ENCODE assay signal across 8 cellular contexts in the genomic region with DNA sequence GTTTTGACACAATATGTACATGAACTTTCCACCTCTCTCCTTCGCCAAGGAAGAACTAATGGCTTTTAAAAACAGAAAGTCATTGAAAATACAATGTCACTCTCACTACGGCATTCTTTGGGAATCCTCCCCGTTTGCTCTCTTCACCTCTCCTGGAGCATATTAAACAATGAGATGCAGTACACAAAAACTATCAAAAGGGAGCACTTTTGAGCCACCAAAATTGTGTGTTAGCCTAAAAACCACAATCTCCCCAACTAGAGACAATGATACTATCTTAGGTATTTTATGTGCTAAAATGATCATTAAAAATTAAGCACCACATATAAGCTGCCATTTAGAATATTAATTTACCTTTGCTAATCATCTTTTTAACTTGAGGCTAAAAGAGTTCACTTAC.
A peak's percentile ranks its signal among the peaks of the same experiment; 100 is the strongest.
DNase-seq lines count a peak whose midpoint lies in the region; TF ChIP-seq lines count a peak whose summit lies in the region.

No MANE protein-coding gene starts in this region.

- no peaks in the 10 kb centered on the region for H3K27me3 ChIP-seq in liver (ENCODE audit: control insufficient read depth in 4 of 4, insufficient read depth in 4 of 4, low read length in 3 of 4)

- no peak overlapping the region for H3K9ac ChIP-seq in liver (ENCODE audit: low read depth in 1 of 2, low read length in 2 of 2)

- H3K4me1 ChIP-seq in liver (ENCODE audit: control insufficient read depth in 4 of 4, insufficient read depth in 4 of 4, low read length in 3 of 4) = no peaks in the 10 kb centered on the region

- peak; percentile 71 for DNase-seq in DMS 273 (lab: John Stamatoyannopoulos, UW; ENCODE audit: unreplicated experiment)
- DNase-seq in DMS 273 treated with DMSO at 0.1 percent for 48 hours (lab: John Stamatoyannopoulos, UW) = no peak
- peak; percentile 7 for DNase-seq in Jurkat, Clone E6-1 (ENCODE audit: low read depth, low spot score)
- peak; percentile 20 for DNase-seq in SW480 (ENCODE audit: low spot score)
- no peak for DNase-seq in stimulated activated naive CD4-positive, alpha-beta T cell (lab: John Stamatoyannopoulos, UW)
- no peak for DNase-seq in hepatic stellate cell (ENCODE audit: low spot score)
- no peak for DNase-seq in dermis blood vessel endothelial cell

- 7% methylated on average over 3 of the region's 3 CpGs for WGBS in liver

- TF ChIP-seq RAD21 in liver (IDR thresholded peaks at IDR 0.05) = peak; percentile 83 to 85

- peak; percentile 56 for TF ChIP-seq CTCF in liver (IDR thresholded peaks at IDR 0.05; ENCODE audit: low read depth, low read length, missing input control)

- no peaks in the 10 kb centered on the region for H3K9me3 ChIP-seq in liver (ENCODE audit: control insufficient read depth in 4 of 4, low read length in 3 of 4)

- H3K27ac ChIP-seq in liver (ENCODE audit: low read depth in 1 of 2, low read length in 2 of 2) = no peak overlapping the region

- H3K4me3 ChIP-seq in Jurkat, Clone E6-1 (ENCODE audit: low read length) = no peak overlapping the region
- no peak overlapping the region for H3K4me3 ChIP-seq in liver (ENCODE audit: low read depth in 1 of 3, low read length in 3 of 3)

- H3K36me3 ChIP-seq in liver (ENCODE audit: control insufficient read depth in 4 of 4, insufficient read depth in 3 of 4, low read depth in 1 of 4, low read length in 3 of 4) = no peaks in the 10 kb centered on the region

TF ChIP-seq in liver, 16 proteins besides CTCF, POLR2A, EP300 and RAD21:
- TF ChIP-seq, protein P1, sequence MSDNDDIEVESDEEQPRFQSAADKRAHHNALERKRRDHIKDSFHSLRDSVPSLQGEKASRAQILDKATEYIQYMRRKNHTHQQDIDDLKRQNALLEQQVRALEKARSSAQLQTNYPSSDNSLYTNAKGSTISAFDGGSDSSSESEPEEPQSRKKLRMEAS (IDR thresholded peaks at IDR 0.05) = no peak
- TF ChIP-seq JUND (IDR thresholded peaks at IDR 0.05) (no peak), YY1 (IDR thresholded peaks at IDR 0.05) (no peak)
- TF ChIP-seq, protein P2, sequence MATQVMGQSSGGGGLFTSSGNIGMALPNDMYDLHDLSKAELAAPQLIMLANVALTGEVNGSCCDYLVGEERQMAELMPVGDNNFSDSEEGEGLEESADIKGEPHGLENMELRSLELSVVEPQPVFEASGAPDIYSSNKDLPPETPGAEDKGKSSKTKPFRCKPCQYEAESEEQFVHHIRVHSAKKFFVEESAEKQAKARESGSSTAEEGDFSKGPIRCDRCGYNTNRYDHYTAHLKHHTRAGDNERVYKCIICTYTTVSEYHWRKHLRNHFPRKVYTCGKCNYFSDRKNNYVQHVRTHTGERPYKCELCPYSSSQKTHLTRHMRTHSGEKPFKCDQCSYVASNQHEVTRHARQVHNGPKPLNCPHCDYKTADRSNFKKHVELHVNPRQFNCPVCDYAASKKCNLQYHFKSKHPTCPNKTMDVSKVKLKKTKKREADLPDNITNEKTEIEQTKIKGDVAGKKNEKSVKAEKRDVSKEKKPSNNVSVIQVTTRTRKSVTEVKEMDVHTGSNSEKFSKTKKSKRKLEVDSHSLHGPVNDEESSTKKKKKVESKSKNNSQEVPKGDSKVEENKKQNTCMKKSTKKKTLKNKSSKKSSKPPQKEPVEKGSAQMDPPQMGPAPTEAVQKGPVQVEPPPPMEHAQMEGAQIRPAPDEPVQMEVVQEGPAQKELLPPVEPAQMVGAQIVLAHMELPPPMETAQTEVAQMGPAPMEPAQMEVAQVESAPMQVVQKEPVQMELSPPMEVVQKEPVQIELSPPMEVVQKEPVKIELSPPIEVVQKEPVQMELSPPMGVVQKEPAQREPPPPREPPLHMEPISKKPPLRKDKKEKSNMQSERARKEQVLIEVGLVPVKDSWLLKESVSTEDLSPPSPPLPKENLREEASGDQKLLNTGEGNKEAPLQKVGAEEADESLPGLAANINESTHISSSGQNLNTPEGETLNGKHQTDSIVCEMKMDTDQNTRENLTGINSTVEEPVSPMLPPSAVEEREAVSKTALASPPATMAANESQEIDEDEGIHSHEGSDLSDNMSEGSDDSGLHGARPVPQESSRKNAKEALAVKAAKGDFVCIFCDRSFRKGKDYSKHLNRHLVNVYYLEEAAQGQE (IDR thresholded peaks at IDR 0.05) = no peak
TF ChIP-seq in liver: peak in this region for 0.

Comparison
In these comparisons a context has a peak if more than half of its experiments do, and no peak if none do; other contexts are left out.
1. DNase-seq: peak in DMS 273 (single experiment), Jurkat, Clone E6-1 (single experiment) and SW480 (single experiment); none in DMS 273 treated with DMSO at 0.1 percent for 48 hours (single experiment), stimulated activated naive CD4-positive, alpha-beta T cell (0 of 6), hepatic stellate cell (single experiment) and dermis blood vessel endothelial cell (single experiment).